ENCODE assay signal across 21 cellular contexts in genomic region chr6:63403725-63404124, GRCh38.
DNase-seq lines count a peak whose midpoint lies in the region; ATAC-seq and TF ChIP-seq lines count a peak whose summit lies in the region.
"Had no signal": no experiment of that assay in that cellular context is flagged by ENCODE, and none has a peak within 500 bp of the region (broad histone marks: within the 10 kb centered on the region; RNA-seq: fewer than 3 reads in every experiment).

No MANE protein-coding gene starts in this region.

- H3K36me3 ChIP-seq in GM23338 (ENCODE audit: insufficient read depth), result no peaks in the 10 kb centered on the region
- H3K36me3 ChIP-seq in mammary epithelial cell (ENCODE audit: insufficient read depth, low read length), result no peaks in the 10 kb centered on the region
- H3K36me3 ChIP-seq: Peyer's patch, SJCRH30 had no signal

- H3K79me2 ChIP-seq in GM23338 (replicated peaks; ENCODE audit: insufficient read depth) (no peaks in the 10 kb centered on the region), mammary epithelial cell (ENCODE audit: insufficient read depth, low read length) (no peaks in the 10 kb centered on the region)

- H3K4me1 Mint-ChIP-seq in GM23338, result no peaks in the 10 kb centered on the region; the same call in 2 of the 3 replicates
- H3K4me1 Mint-ChIP-seq: CD4-positive, CD25-positive, alpha-beta regulatory T cell had no signal

- ATAC-seq in GM23338 (no peak), Right ventricle myocardium inferior (no peak), HG03196 (IDR thresholded peaks at IDR 0.05; ENCODE audit: unreplicated experiment) (no peak), HG03520 (IDR thresholded peaks at IDR 0.05; ENCODE audit: unreplicated experiment) (no peak)
- ATAC-seq: GM12878 had no signal

- H3K4me2 ChIP-seq in GM23338, result no peak overlapping the region
- H3K4me2 ChIP-seq in mammary epithelial cell (ENCODE audit: insufficient read depth, low read depth, low read length), result no peak overlapping the region

- no peaks in the 10 kb centered on the region for H3K9me2 ChIP-seq in GM23338 (ENCODE audit: insufficient read depth)

- H3K4me1 ChIP-seq in GM23338 (ENCODE audit: insufficient read depth), result no peaks in the 10 kb centered on the region
- no peaks in the 10 kb centered on the region for H3K4me1 ChIP-seq in mammary epithelial cell (ENCODE audit: insufficient read depth, low read length)
- H3K4me1 ChIP-seq: Peyer's patch, SJCRH30 had no signal

- in situ Hi-C loops in mammary epithelial cell (cut with MboI; ENCODE audit: low sequenced_read_pairs in 2 of 2), result no loop called here

- H3F3A ChIP-seq in GM23338 (replicated peaks; ENCODE audit: low read depth), result no peaks in the 10 kb centered on the region

- no peak overlapping the region for H3K4me3 ChIP-seq in GM23338
- no peak overlapping the region for H3K4me3 ChIP-seq in mammary epithelial cell (replicated peaks in 1 of 3; ENCODE audit: insufficient read depth in 1 of 3, low read depth in 2 of 3, low read length in 3 of 3)
- H3K4me3 ChIP-seq: GM12878, GM23248, Peyer's patch, SJCRH30 had no signal

- H3K27ac ChIP-seq in GM23338 (ENCODE audit: low read depth), result no peak overlapping the region
- no peak overlapping the region for H3K27ac ChIP-seq in mammary epithelial cell (ENCODE audit: insufficient read depth, low read depth, low read length)
- H3K27ac ChIP-seq: GM23248, Peyer's patch, SJCRH30 had no signal

- no peaks in the 10 kb centered on the region for H3K27me3 Mint-ChIP-seq in GM23338 (ENCODE audit: insufficient read depth, low read depth, poor library complexity)
- H3K27me3 Mint-ChIP-seq: CD4-positive, CD25-positive, alpha-beta regulatory T cell had no signal

- peaks cover 10% of the 10 kb centered on the region; the same call in 2 of the 3 replicates for H3K9me3 Mint-ChIP-seq in GM23338

- TF ChIP-seq CTCF in GM23338 (conservative IDR thresholded peaks at IDR 0.05; ENCODE audit: low read depth in 2 of 2), result no peak
- no peak for TF ChIP-seq CTCF in mammary epithelial cell (conservative IDR thresholded peaks at IDR 0.05 in 1 of 2, IDR thresholded peaks at IDR 0.05 in 1 of 2; ENCODE audit: extremely low read depth in 1 of 2, insufficient read depth in 1 of 2, low read depth in 1 of 2, low read length in 2 of 2)

- H4K20me1 ChIP-seq in GM23338 (replicated peaks; ENCODE audit: insufficient read depth) (no peaks in the 10 kb centered on the region), mammary epithelial cell (ENCODE audit: insufficient read depth, low read length) (no peaks in the 10 kb centered on the region)

- no peak overlapping the region for H3K9ac ChIP-seq in mammary epithelial cell (ENCODE audit: insufficient read depth, low read length)
- H3K9ac ChIP-seq: GM23248 had no signal

- H2AFZ ChIP-seq in GM23338 (no peak overlapping the region), mammary epithelial cell (ENCODE audit: low read depth, low read length) (no peak overlapping the region)
- H2AFZ ChIP-seq: GM23248 had no signal

- H3K4me3 Mint-ChIP-seq in GM23338, result no peak overlapping the region
- H3K4me3 Mint-ChIP-seq: CD4-positive, CD25-positive, alpha-beta regulatory T cell had no signal

- CTCF ChIA-PET in mammary epithelial cell (lab: Charles Lee; ENCODE audit: low non-redundant PET), result no interaction called here

- 18% methylated on average over 4 of the region's 4 CpGs for WGBS in mammary epithelial cell (ENCODE audit: low coverage, missing lambda C conversion rate)

- intact Hi-C loops in mammary epithelial cell (cut with micrococcal nuclease), result no loop called here
- intact Hi-C loops in Right ventricle myocardium inferior (cut with DNase I), result no loop called here

- no TSS peak for BruUV-seq in mammary epithelial cell (replicated peaks; lab: Mats Ljungman, UMichigan)

- no peak overlapping the region for H3K27ac Mint-ChIP-seq in GM23338
- H3K27ac Mint-ChIP-seq: CD4-positive, CD25-positive, alpha-beta regulatory T cell had no signal

- dilution Hi-C loops in mammary epithelial cell (cut with HindIII; ENCODE audit: low sequenced_read_pairs), result no loop called here

- H3K9me3 ChIP-seq in mammary epithelial cell (replicated peaks; ENCODE audit: insufficient read depth, low read length), result no peaks in the 10 kb centered on the region
- H3K9me3 ChIP-seq: Peyer's patch, SJCRH30 had no signal

- no peaks in the 10 kb centered on the region for H3K36me3 Mint-ChIP-seq in GM23338 (ENCODE audit: low read depth)
- H3K36me3 Mint-ChIP-seq: CD4-positive, CD25-positive, alpha-beta regulatory T cell had no signal

- H3K27me3 ChIP-seq in GM23338 (ENCODE audit: insufficient read depth), result no peaks in the 10 kb centered on the region
- H3K27me3 ChIP-seq in mammary epithelial cell (ENCODE audit: insufficient read depth, low read length), result no peaks in the 10 kb centered on the region
- H3K27me3 ChIP-seq: Peyer's patch, SJCRH30 had no signal

- DNase-seq in DMS53 (lab: John Stamatoyannopoulos, UW), result peak; percentile 66
- peak; percentile 10 for DNase-seq in GM23338 (ENCODE audit: low spot score)
- peak; percentile 5 for DNase-seq in mammary epithelial cell
- DNase-seq in left kidney (ENCODE audit: low read depth, low spot score), result peak; percentile 1
- no peak for DNase-seq in Right ventricle myocardium inferior (ENCODE audit: missing footprints)
- DNase-seq: CD4-positive, CD25-positive, alpha-beta regulatory T cell; DND-41; GM23248; KBM-7; MV-4-11; NCI-H1105 treated with DMSO at 0.1 percent for 48 hours; NCI-H2081; NCI-H226; NCI-H524 treated with DMSO at 0.1 percent for 48 hours; NCI-H82; Peyer's patch; SJCRH30; T-helper 1 cell had no signal

TF ChIP-seq in GM23338, 12 proteins besides CTCF, POLR2A, EP300 and RAD21:
- TF ChIP-seq ZNF114 (CRISPR knock-in tag; IDR thresholded peaks at IDR 0.05) (no peak), JUNB (IDR thresholded peaks at IDR 0.05; ENCODE audit: unreplicated experiment) (no peak), EZH2 (IDR thresholded peaks at IDR 0.05; ENCODE audit: low read depth, unreplicated experiment) (no peak), EZH2phosphoT487 (IDR thresholded peaks at IDR 0.05; ENCODE audit: unreplicated experiment) (no peak), REST (IDR thresholded peaks at IDR 0.05; ENCODE audit: unreplicated experiment) (no peak), CREB1 (CRISPR knock-in tag; IDR thresholded peaks at IDR 0.05; ENCODE audit: low read depth) (no peak)
